ENCODE assay signal across 19 cellular contexts in the genomic region with DNA sequence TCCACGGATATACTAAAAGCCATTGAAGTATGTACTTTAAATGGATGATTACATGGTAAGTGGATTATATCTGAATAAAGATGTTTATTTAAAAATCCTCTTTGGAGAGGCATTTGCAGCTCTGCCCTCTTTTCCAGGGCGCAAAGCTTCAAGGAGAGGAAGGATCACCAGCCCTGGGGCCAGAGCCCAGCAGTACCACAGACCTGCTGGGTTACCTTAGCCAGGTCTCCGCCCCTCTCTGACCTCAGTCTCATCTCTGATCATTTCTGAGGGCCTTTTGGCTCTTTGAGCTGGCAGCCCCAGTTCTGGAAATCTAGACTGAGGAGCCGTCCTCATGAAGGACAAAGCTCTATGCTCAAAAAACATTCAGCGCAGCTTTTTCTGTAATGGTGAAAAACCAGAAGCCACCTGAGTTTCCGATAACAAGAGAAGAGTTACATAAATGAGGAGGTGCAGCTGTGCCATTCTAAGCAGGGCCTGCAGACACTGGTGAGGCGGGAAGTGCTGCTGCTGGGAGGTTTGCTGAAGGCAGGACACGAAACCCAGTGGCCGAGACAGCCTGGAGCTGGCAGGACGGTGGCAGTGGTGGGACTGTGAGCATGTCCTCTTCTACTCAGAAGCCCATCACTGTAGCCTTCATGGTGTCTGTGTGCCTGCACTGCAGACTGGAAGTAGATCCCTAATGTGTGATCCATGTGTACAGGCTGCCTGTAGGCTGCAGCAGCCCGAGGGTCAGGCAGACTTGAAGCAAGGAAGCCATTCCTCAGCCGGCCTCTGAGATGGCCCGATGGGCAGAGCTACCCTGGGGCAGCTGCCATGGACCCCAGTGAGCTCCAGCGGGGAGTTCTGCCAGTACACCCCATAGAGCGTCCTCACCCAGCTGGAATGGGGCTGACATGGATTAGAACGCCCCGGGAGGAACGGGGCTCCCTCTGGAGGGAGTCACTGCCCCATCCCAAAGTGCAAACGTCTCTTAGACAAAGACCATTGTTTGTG. TPM values are rescaled to one million over a fixed set of nuclear protein-coding genes. Genes with fewer than 3 reads are reported as not detected.
DNase-seq lines count a peak whose midpoint lies in the region; ATAC-seq and TF ChIP-seq lines count a peak whose summit lies in the region.
"Had no signal": no experiment of that assay in that cellular context is flagged by ENCODE, and none has a peak within 500 bp of the region (broad histone marks: within the 10 kb centered on the region; RNA-seq: fewer than 3 reads in every experiment).

No MANE protein-coding gene starts in this region.

- no peaks in the 10 kb centered on the region for H3K36me3 ChIP-seq in H7 (replicated peaks; ENCODE audit: control insufficient read depth, insufficient read depth, low read length)
- no peaks in the 10 kb centered on the region for H3K36me3 ChIP-seq in sigmoid colon
- H3K36me3 ChIP-seq: transverse colon had no signal

- no peaks in the 10 kb centered on the region for H3K4me1 ChIP-seq in sigmoid colon

- intact Hi-C loops in dorsolateral prefrontal cortex (cut with DNase I) (no loop called here), sigmoid colon (cut with DNase I) (no loop called here)

- TF ChIP-seq POLR2A in sigmoid colon (IDR thresholded peaks at IDR 0.05) = no peak

- H3K27me3 ChIP-seq in H7 (ENCODE audit: control insufficient read depth, insufficient read depth, low read length) (no peaks in the 10 kb centered on the region), dorsolateral prefrontal cortex (no peaks in the 10 kb centered on the region), sigmoid colon (peaks cover 0 to 3% (median 0%) of the 10 kb centered on the region in 3 donors)
- H3K27me3 ChIP-seq: transverse colon had no signal

- H3K4me3 ChIP-seq in H7 (ENCODE audit: insufficient read depth, low read depth, low read length) = no peak overlapping the region
- no peak overlapping the region for H3K4me3 ChIP-seq in dorsolateral prefrontal cortex
- no peak overlapping the region for H3K4me3 ChIP-seq in sigmoid colon
- H3K4me3 ChIP-seq: GM23248, transverse colon had no signal

- DNase-seq in activated T-cell treated with anti-CD3 and anti-CD28 coated beads, Interleukin-2, amount 50 U/mL, for 1 hour = peak; percentile 5
- DNase-seq in activated T-cell treated with anti-CD3 and anti-CD28 coated beads for 4 hours = no peak
- DNase-seq in H7 = peak; percentile 57
- DNase-seq in dorsolateral prefrontal cortex = peak in 6 of 10 donors; percentile 8 to 36 (median 16)
- DNase-seq in sigmoid colon = peak; percentile 39
- DNase-seq in occipital lobe (lab: John Stamatoyannopoulos, UW) = no peak
- DNase-seq: activated gamma-delta T cell; GM23248; NCI-H446 treated with DMSO at 0.1 percent for 48 hours; nephron progenitor cell; RPMI8226; stimulated activated naive B cell treated with anti-CD40 and anti-IgM and Interleukin-4, amounts not matched to agents 10 μg/mL and 1 μg/mL and 100 μg/mL, for 72 hours; transverse colon had no signal

- H3K9me3 ChIP-seq in sigmoid colon = no peaks in the 10 kb centered on the region
- H3K9me3 ChIP-seq: transverse colon had no signal

- ATAC-seq in GM19395 (IDR thresholded peaks at IDR 0.05; ENCODE audit: unreplicated experiment) (no peak), GM19397 (IDR thresholded peaks at IDR 0.05; ENCODE audit: unreplicated experiment) (no peak)
- ATAC-seq: CD8-positive, alpha-beta T cell; stimulated activated naive B cell treated with anti-CD40 and anti-IgM and Interleukin-4, amounts not matched to agents 10 μg/mL and 1 μg/mL and 100 μg/mL, for 72 hours had no signal

- no peak for TF ChIP-seq EP300 in sigmoid colon (IDR thresholded peaks at IDR 0.05)

- H3K27ac ChIP-seq in dorsolateral prefrontal cortex (peak overlapping the region in 1 of 59 donors; percentile 27), sigmoid colon (no peak overlapping the region)
- H3K27ac ChIP-seq: GM23248, transverse colon had no signal

- TF ChIP-seq CTCF in dorsolateral prefrontal cortex (IDR thresholded peaks at IDR 0.05 in 54 of 56, conservative IDR thresholded peaks at IDR 0.05 in 2 of 56; ENCODE audit: low read depth in 1 of 56, partially characterized antibody in 56 of 56) (no peak), sigmoid colon (IDR thresholded peaks at IDR 0.05) (no peak)

- WGBS in sigmoid colon, 2 donors = 87 to 88% methylated on average over 19 of the region's 19 CpGs

RNA-seq across cellular contexts. Expression of a gene that starts 27.7 kb away (rescaled TPM):
- 1.6 and 1.9 TPM in 2 replicates for total RNA-seq in H7 (2014; rRNA removed; shearing (Covaris generic))
- total RNA-seq in dorsolateral prefrontal cortex (1 to 10 TPM in 33 of 120 experiments, under 1 TPM in 85, not detected in 2; 0.14 to 4.8 (median 0.60) TPM), sigmoid colon (1 to 10 TPM in 2 of 4 donors, under 1 TPM in 2; 0.49 to 1.4 (median 0.83) TPM), occipital lobe (not detected)
- under 1 TPM in 2 of 3 donors, not detected in 1; under 0.01 to 0.54 TPM for polyA plus RNA-seq in sigmoid colon
- total RNA-seq: GM23248, M059J had no signal
- polyA plus RNA-seq: GM23248 had no signal

RNA-seq across cellular contexts. Expression of a gene that starts 49.7 kb away (rescaled TPM):
- not detected in 2 replicates for total RNA-seq in H7 (2014; rRNA removed; shearing (Covaris generic))
- 1 to 10 TPM in 19 of 120 experiments, under 1 TPM in 42, not detected in 59; 0.29 to 7.9 (median 0.86) TPM for total RNA-seq in dorsolateral prefrontal cortex
- total RNA-seq in sigmoid colon = not detected
- polyA plus RNA-seq in sigmoid colon = under 1 TPM in 1 of 3 donors, not detected in 2; 0.36 TPM
- not detected for total RNA-seq in occipital lobe
- total RNA-seq: GM23248, kidney epithelial cell had no signal
- polyA plus RNA-seq: GM23248 had no signal

RNA-seq across cellular contexts. Expression of a gene that starts 53.9 kb away (rescaled TPM):
- total RNA-seq in H7 (2014; rRNA removed; shearing (Covaris generic)) = 0.14 and 0.44 TPM in 2 replicates
- total RNA-seq in dorsolateral prefrontal cortex (10 to 100 TPM in 3 of 120 experiments, 1 to 10 TPM in 114, under 1 TPM in 3; 0.91 to 13.4 (median 4.5) TPM), sigmoid colon (1 to 10 TPM in 3 of 4 donors, under 1 TPM in 1; 0.33 to 4.9 (median 3.1) TPM), occipital lobe (1.6 TPM)
- polyA plus RNA-seq in sigmoid colon = 1 to 10 TPM in 1 of 3 donors, under 1 TPM in 2; 0.23 to 5.1 (median 0.60) TPM
- total RNA-seq: M059J, mesothelial cell of epicardium had no signal

RNA-seq across cellular contexts. Expression of a gene that starts 56.6 kb away (rescaled TPM):
- total RNA-seq in H7 (2014; rRNA removed; shearing (Covaris generic)) = 2.0 and 3.6 TPM in 2 replicates
- total RNA-seq in dorsolateral prefrontal cortex (100 to 1,000 TPM in 1 of 120 experiments, 10 to 100 TPM in 20, 1 to 10 TPM in 99; 2.9 to 109 (median 7.5) TPM), sigmoid colon (1 to 10 TPM in 3 of 4 donors, not detected in 1; 2.5 to 6.7 (median 3.0) TPM), occipital lobe (7.3 TPM)
- polyA plus RNA-seq in sigmoid colon = 10 to 100 TPM in 1 of 3 donors, 1 to 10 TPM in 2; 1.2 to 17.4 (median 1.2) TPM

Comparison
In these comparisons a context has a peak if more than half of its experiments do, and no peak if none do; other contexts are left out.
1. DNase-seq: peak in activated T-cell treated with anti-CD3 and anti-CD28 coated beads, Interleukin-2, amount 50 U/mL, for 1 hour (single experiment), H7 (single experiment), dorsolateral prefrontal cortex (6 of 10) and sigmoid colon (single experiment); none in activated T-cell treated with anti-CD3 and anti-CD28 coated beads for 4 hours (single experiment) and occipital lobe (single experiment).